In the genomic region with DNA sequence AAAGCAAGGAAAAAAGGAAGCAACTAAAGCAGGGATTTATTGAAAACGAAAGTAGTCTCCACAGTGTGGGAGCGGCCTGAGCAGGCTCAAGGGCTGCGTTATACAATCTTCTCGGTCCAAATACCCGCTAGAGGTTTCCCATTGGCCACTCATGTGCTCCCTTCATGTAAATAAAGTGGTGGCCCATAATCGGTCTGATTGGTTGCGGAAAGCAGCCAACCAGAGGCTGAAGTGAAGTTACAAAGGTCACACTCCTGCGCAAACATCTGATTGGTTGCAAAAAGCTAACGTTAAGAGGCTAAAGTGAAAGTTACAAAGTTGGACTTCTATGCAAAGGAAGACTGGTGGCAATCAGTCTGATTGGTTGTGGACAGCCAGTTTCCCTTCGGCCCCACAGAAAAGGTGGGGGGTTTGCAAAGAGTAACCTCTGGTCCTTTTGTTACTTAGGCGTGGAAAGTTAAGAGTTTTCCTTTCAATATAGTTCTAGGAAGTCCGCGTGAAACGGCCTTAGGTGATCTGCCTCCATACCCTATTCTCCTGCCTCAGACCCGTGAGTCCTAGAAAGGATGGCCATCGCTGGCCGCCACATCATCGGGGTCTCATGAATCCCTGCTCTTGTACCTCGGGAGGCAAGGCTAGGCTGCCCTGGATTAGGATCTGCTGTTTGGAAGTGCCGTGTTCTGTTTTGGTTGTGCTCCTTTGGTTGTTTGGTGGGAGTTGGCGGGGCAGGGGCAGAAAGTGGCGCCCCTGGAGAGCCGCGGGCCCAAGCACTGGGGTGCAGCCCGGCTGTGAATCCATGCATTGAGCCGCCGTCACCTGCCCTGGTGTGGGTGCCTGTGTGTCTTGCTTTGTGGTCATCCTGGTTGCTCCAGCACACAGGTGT, we compare ENCODE assay signal across 8 cellular contexts.
A peak's percentile ranks its signal among the peaks of the same experiment; 100 is the strongest.
DNase-seq lines count a peak whose midpoint lies in the region; ATAC-seq and TF ChIP-seq lines count a peak whose summit lies in the region.

No MANE protein-coding gene starts in this region.

- H3K79me2 ChIP-seq in DOHH2 (ENCODE audit: control insufficient read depth, low read length) (no peaks in the 10 kb centered on the region), fibroblast of lung (ENCODE audit: control insufficient read depth, insufficient read depth, low read length) (no peaks in the 10 kb centered on the region)

- H3K4me2 ChIP-seq in DOHH2 (ENCODE audit: low read length) = peak overlapping the region; percentile 87
- H3K4me2 ChIP-seq in fibroblast of lung (ENCODE audit: extremely low read depth, insufficient read depth, low read length) = peak overlapping the region; percentile 88

- H4K20me1 ChIP-seq in DOHH2 (ENCODE audit: control insufficient read depth, insufficient read depth, low read depth, low read length) (no peaks in the 10 kb centered on the region), fibroblast of lung (ENCODE audit: control insufficient read depth, extremely low read depth, insufficient read depth, low read length) (no peaks in the 10 kb centered on the region)

- H3K27ac Mint-ChIP-seq in activated CD8-positive, alpha-beta memory T cell treated with anti-CD3 and anti-CD28 coated beads, Interleukin-2, amount 10 ng/mL, durations not matched to agents 7 days and 5 days = peak overlapping the region; percentile 96

- TF ChIP-seq CTCF in DOHH2 (IDR thresholded peaks at IDR 0.05; ENCODE audit: low read depth, low read length, poor library complexity, severe bottlenecking) (no peak), fibroblast of lung (conservative IDR thresholded peaks at IDR 0.05 in 1 of 2, IDR thresholded peaks at IDR 0.05 in 1 of 2; ENCODE audit: low read depth in 1 of 2, low read length in 2 of 2) (no peak)

- CTCF ChIA-PET in activated CD8-positive, alpha-beta memory T cell treated with anti-CD3 and anti-CD28 coated beads, Interleukin-2, amount 10 ng/mL, durations not matched to agents 7 days and 5 days (lab: Charles Lee) = interaction anchor here (1.0 to 2.0 kb wide), 2 partner anchors 22 to 810 kb away, joined by 3 to 7 read pairs; no protein-coding TSS in a partner anchor

- H3K9me3 ChIP-seq in DOHH2 (ENCODE audit: control insufficient read depth, insufficient read depth, low read length) = no peaks in the 10 kb centered on the region; the same call in 1 of the 2 replicates
- no peaks in the 10 kb centered on the region for H3K9me3 ChIP-seq in fibroblast of lung (ENCODE audit: control insufficient read depth, insufficient read depth, low read depth, low read length)

- DNase-seq in NCI-H146 treated with DMSO at 0.1 percent for 48 hours (lab: John Stamatoyannopoulos, UW; ENCODE audit: unreplicated experiment) (peak; percentile 31), fibroblast of lung (ENCODE audit: low read depth in 2 of 2) (peak in 1 of 2 donors; percentile 26), posterior vena cava (ENCODE audit: low spot score) (peak; percentile 83), NCI-H2081 (lab: John Stamatoyannopoulos, UW) (no peak), SHP77 treated with DMSO at 0.1 percent for 48 hours (lab: John Stamatoyannopoulos, UW) (no peak)
- peak; percentile 92 for DNase-seq in activated CD8-positive, alpha-beta memory T cell treated with anti-CD3 and anti-CD28 coated beads, Interleukin-2, amount 10 ng/mL, durations not matched to agents 7 days and 5 days

- H3K36me3 ChIP-seq in DOHH2 (ENCODE audit: control insufficient read depth, low read length) (no peaks in the 10 kb centered on the region), fibroblast of lung (ENCODE audit: control insufficient read depth, insufficient read depth, low read length) (no peaks in the 10 kb centered on the region)

- H3K4me3 ChIP-seq in DOHH2 (ENCODE audit: low read length) (peak overlapping the region; percentile 71), fibroblast of lung (replicated peaks in 1 of 4; ENCODE audit: control extremely low read depth in 1 of 4, insufficient read depth in 1 of 4, low read depth in 3 of 4, low read length in 4 of 4) (peak overlapping the region in 3 of 4 experiments; percentile 35 to 61 (median 58))

- H3K27me3 ChIP-seq in DOHH2 (ENCODE audit: control insufficient read depth, low read length) = peaks cover 43% of the 10 kb centered on the region
- peaks cover 3% of the 10 kb centered on the region for H3K27me3 ChIP-seq in fibroblast of lung (ENCODE audit: control insufficient read depth, insufficient read depth, low read length)

- H3K36me3 Mint-ChIP-seq in activated CD8-positive, alpha-beta memory T cell treated with anti-CD3 and anti-CD28 coated beads, Interleukin-2, amount 10 ng/mL, durations not matched to agents 7 days and 5 days = peaks cover 4% of the 10 kb centered on the region

- H3K9me2 ChIP-seq in DOHH2 (replicated peaks; ENCODE audit: control insufficient read depth, low read length) = no peaks in the 10 kb centered on the region

- peaks cover 17% of the 10 kb centered on the region for H3K27me3 Mint-ChIP-seq in activated CD8-positive, alpha-beta memory T cell treated with anti-CD3 and anti-CD28 coated beads, Interleukin-2, amount 10 ng/mL, durations not matched to agents 7 days and 5 days

- H3K4me3 Mint-ChIP-seq in activated CD8-positive, alpha-beta memory T cell treated with anti-CD3 and anti-CD28 coated beads, Interleukin-2, amount 10 ng/mL, durations not matched to agents 7 days and 5 days = peak overlapping the region; percentile 97

- H3F3A ChIP-seq in DOHH2 (ENCODE audit: control insufficient read depth, insufficient read depth) = no peaks in the 10 kb centered on the region

- H3K27ac ChIP-seq in DOHH2 (ENCODE audit: low read depth, low read length) (no peak overlapping the region), fibroblast of lung (ENCODE audit: insufficient read depth, low read length) (no peak overlapping the region)

- H3K9me3 Mint-ChIP-seq in activated CD8-positive, alpha-beta memory T cell treated with anti-CD3 and anti-CD28 coated beads, Interleukin-2, amount 10 ng/mL, durations not matched to agents 7 days and 5 days (ENCODE audit: low read depth) = peaks cover under 1% of the 10 kb centered on the region

- peaks cover 27% of the 10 kb centered on the region for H3K4me1 Mint-ChIP-seq in activated CD8-positive, alpha-beta memory T cell treated with anti-CD3 and anti-CD28 coated beads, Interleukin-2, amount 10 ng/mL, durations not matched to agents 7 days and 5 days

- peak; percentile 52 for ATAC-seq in GM21786 (IDR thresholded peaks at IDR 0.05; ENCODE audit: unreplicated experiment)
- ATAC-seq in activated CD8-positive, alpha-beta memory T cell treated with anti-CD3 and anti-CD28 coated beads, Interleukin-2, amount 10 ng/mL, durations not matched to agents 7 days and 5 days = peak; percentile 93

- no peak overlapping the region for H3K9ac ChIP-seq in fibroblast of lung (ENCODE audit: insufficient read depth, low read length)

- no peak overlapping the region for H2AFZ ChIP-seq in fibroblast of lung (ENCODE audit: low read length)

- H3K4me1 ChIP-seq in DOHH2 (ENCODE audit: control insufficient read depth, low read length) (peaks cover 17% of the 10 kb centered on the region), fibroblast of lung (ENCODE audit: control insufficient read depth, extremely low read depth, insufficient read depth, low read length) (no peaks in the 10 kb centered on the region)

- intact Hi-C loops in posterior vena cava (cut with DNase I) = no loop called here

Comparison
In these comparisons a context has a peak if more than half of its experiments do, and no peak if none do; other contexts are left out.
1. DNase-seq: peak in NCI-H146 treated with DMSO at 0.1 percent for 48 hours (single experiment), activated CD8-positive, alpha-beta memory T cell treated with anti-CD3 and anti-CD28 coated beads, Interleukin-2, amount 10 ng/mL, durations not matched to agents 7 days and 5 days (single experiment) and posterior vena cava (single experiment); none in NCI-H2081 (0 of 2) and SHP77 treated with DMSO at 0.1 percent for 48 hours (single experiment).